8 cellular contexts compared by ENCODE assay signal in the genomic region with DNA sequence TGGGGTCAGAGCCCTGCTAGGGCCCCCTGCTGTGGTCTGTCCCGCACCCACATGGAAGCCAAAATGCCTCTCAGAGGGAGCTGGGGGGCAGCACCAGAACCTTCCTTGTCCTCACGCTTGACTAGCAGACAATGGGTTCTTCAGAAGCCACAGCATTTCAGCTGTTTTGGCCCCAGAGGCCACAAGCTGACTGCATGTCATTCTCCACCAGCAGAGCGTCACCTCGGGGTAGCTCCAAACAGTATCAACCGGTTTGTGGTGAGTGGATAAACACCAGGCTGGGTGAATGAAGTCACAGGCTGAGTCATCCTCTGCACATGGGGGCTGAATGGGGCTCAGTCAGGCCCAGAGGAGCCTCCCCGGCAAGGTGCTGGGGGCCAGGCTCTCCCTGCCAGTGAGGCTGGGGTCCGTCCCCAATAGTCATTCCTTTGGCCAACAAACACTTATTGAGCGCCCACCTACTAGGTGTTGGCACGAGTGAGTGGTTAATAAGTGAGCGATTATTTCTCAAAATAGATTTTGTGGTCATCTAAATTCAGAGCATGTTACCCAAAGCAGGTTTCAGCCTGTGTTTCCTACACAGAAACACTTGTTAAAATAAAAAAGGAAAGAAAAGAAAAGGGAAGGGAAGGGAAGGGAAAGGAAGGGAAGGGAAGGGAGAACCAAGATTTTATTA. TPM values are rescaled to one million over a fixed set of nuclear protein-coding genes. Genes with fewer than 3 reads are reported as not detected.
A peak's percentile ranks its signal among the peaks of the same experiment; 100 is the strongest.
DNase-seq lines count a peak whose midpoint lies in the region; ATAC-seq and TF ChIP-seq lines count a peak whose summit lies in the region.

No MANE protein-coding gene starts in this region.

- in situ Hi-C loops in GM13976 (cut with MboI; ENCODE audit: low sequenced_read_pairs, unreplicated experiment) (no loop called here), G401 (cut with HindIII; ENCODE audit: low sequenced_read_pairs) (no loop called here)

- ATAC-seq in GM21529 (IDR thresholded peaks at IDR 0.05; ENCODE audit: unreplicated experiment): peak; percentile 95

- DNase-seq in GM13976 (ENCODE audit: low spot score) (peak; percentile 87), HPDE6-E6E7 (ENCODE audit: extremely low spot score) (peak; percentile 89), islet precursor cell (peak; percentile 92), G401 (ENCODE audit: low spot score) (no peak), DMS153 (lab: John Stamatoyannopoulos, UW) (no peak)
- peak; percentile 14 for DNase-seq in activated CD8-positive, alpha-beta memory T cell treated with anti-CD3 and anti-CD28 coated beads, Interleukin-2, amount 50 U/mL, for 24 hours (ENCODE audit: extremely low read depth)
- DNase-seq in stimulated activated naive CD4-positive, alpha-beta T cell treated with Interleukin-2 at 50 U/mL for 16 hours (lab: John Stamatoyannopoulos, UW): no peak

- no peak for TF ChIP-seq CTCF in GM13976 (IDR thresholded peaks at IDR 0.05; ENCODE audit: borderline replicate concordance, control extremely low read depth, extremely low read depth, insufficient read depth, missing control alignments)

RNA-seq across cellular contexts. Expression of a gene that starts 9.1 kb away (rescaled TPM):
- total RNA-seq in G401 (2014; rRNA removed; shearing (Covaris generic)): not detected in 2 replicates

RNA-seq across cellular contexts. Expression of a gene that starts 53.3 kb away (rescaled TPM):
- not detected in 2 replicates for total RNA-seq in G401 (2014; rRNA removed; shearing (Covaris generic))

Comparison
In these comparisons a context has a peak if more than half of its experiments do, and no peak if none do; other contexts are left out.
1. DNase-seq: peak in GM13976 (single experiment), HPDE6-E6E7 (single experiment), activated CD8-positive, alpha-beta memory T cell treated with anti-CD3 and anti-CD28 coated beads, Interleukin-2, amount 50 U/mL, for 24 hours (single experiment) and islet precursor cell (single experiment); none in stimulated activated naive CD4-positive, alpha-beta T cell treated with Interleukin-2 at 50 U/mL for 16 hours (single experiment), G401 (single experiment) and DMS153 (single experiment).